Comparison of ENCODE assay signal across 35 cellular contexts in the genomic region with DNA sequence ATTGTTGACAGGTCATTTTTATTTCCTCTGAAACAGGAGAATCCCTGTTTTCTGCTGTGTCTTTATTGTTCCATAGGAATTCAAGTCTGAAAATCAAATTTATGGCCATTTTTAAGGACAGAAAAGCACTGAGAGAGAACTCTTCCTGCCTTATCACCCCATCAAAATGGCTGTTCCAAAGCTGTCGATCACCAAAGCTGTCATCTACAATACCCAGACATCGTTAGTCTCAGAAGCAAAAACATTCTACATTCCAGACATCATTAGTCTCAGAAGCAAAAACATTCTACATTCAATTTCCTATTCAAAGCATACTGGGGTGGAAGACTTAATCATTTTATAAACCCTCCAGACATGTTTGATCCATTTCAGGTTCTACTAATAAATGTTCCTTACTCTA.
"Had no signal": no experiment of that assay in that cellular context is flagged by ENCODE, and none has a peak within 500 bp of the region (broad histone marks: within the 10 kb centered on the region; RNA-seq: fewer than 3 reads in every experiment).

No MANE protein-coding gene starts in this region.

- H3K4me1 Mint-ChIP-seq: activated B cell treated with CpG ODN at 0.5 μM for 24 hours; activated naive CD4-positive, alpha-beta T cell treated with anti-CD3 and anti-CD28 coated beads, Interleukin-2, amount 50 U/mL, for 24 hours; activated naive CD8-positive, alpha-beta T cell treated with anti-CD3 and anti-CD28 coated beads for 36 hours; activated naive CD8-positive, alpha-beta T cell treated with anti-CD3 and anti-CD28 coated beads, Interleukin-2, amount 50 U/mL, for 24 hours; central memory CD8-positive, alpha-beta T cell had no signal

- DNase-seq: activated B cell treated with CpG ODN at 0.5 μM for 24 hours; activated CD4-positive, alpha-beta T cell treated with anti-CD3 and anti-CD28 coated beads for 48 hours; activated CD4-positive, alpha-beta T cell treated with anti-CD3 and anti-CD28 coated beads, Interleukin-2, amount 50 U/mL, for 1 hour; activated CD4-positive, alpha-beta T cell treated with anti-CD3 and anti-CD28 coated beads, Interleukin-2, amount 50 U/mL, for 48 hours; activated CD8-positive, alpha-beta memory T cell treated with anti-CD3 and anti-CD28 coated beads for 24 hours; activated CD8-positive, alpha-beta T cell treated with anti-CD3 and anti-CD28 coated beads for 36 hours; activated effector memory CD4-positive, alpha-beta T cell treated with anti-CD3 and anti-CD28 coated beads, Interleukin-2, amount 50 U/mL, for 16 hours; activated naive CD4-positive, alpha-beta T cell treated with anti-CD3 and anti-CD28 coated beads for 36 hours; activated naive CD8-positive, alpha-beta T cell treated with anti-CD3 and anti-CD28 coated beads for 36 hours; activated naive CD8-positive, alpha-beta T cell treated with anti-CD3 and anti-CD28 coated beads, Interleukin-2, amount 50 U/mL, for 24 hours; activated T-cell treated with anti-CD3 and anti-CD28 coated beads, Interleukin-2, amount 50 U/mL, for 1 hour; activated T-cell treated with anti-CD3 and anti-CD28 coated beads, Interleukin-2, amount 50 U/mL, for 48 hours; adrenal gland; amygdala; aorta; cortex of kidney; dermis blood vessel endothelial cell; effector CD4-positive, alpha-beta T cell; effector memory CD8-positive, alpha-beta T cell; erythroblast; foreskin melanocyte; T-helper 1 cell; T-helper 17 cell; T1000; WERI-Rb-1 had no signal

- H3K36me3 ChIP-seq: breast epithelium, WERI-Rb-1 had no signal

- H3K27me3 ChIP-seq: adrenal gland, breast epithelium, esophagus muscularis mucosa, gastroesophageal sphincter had no signal

- H3K27me3 Mint-ChIP-seq: activated B cell treated with CpG ODN at 0.5 μM for 24 hours; activated CD8-positive, alpha-beta T cell treated with anti-CD3 and anti-CD28 coated beads for 36 hours; activated naive CD4-positive, alpha-beta T cell treated with anti-CD3 and anti-CD28 coated beads, Interleukin-2, amount 50 U/mL, for 24 hours; activated naive CD8-positive, alpha-beta T cell treated with anti-CD3 and anti-CD28 coated beads for 36 hours; activated naive CD8-positive, alpha-beta T cell treated with anti-CD3 and anti-CD28 coated beads, Interleukin-2, amount 50 U/mL, for 24 hours; brain; central memory CD8-positive, alpha-beta T cell; effector memory CD8-positive, alpha-beta T cell; T-helper 17 cell had no signal

- H3K9me3 Mint-ChIP-seq: activated B cell treated with CpG ODN at 0.5 μM for 24 hours; activated CD8-positive, alpha-beta T cell treated with anti-CD3 and anti-CD28 coated beads for 36 hours; activated naive CD4-positive, alpha-beta T cell treated with anti-CD3 and anti-CD28 coated beads for 36 hours; activated naive CD4-positive, alpha-beta T cell treated with anti-CD3 and anti-CD28 coated beads, Interleukin-2, amount 50 U/mL, for 24 hours; activated naive CD8-positive, alpha-beta T cell treated with anti-CD3 and anti-CD28 coated beads for 36 hours; activated naive CD8-positive, alpha-beta T cell treated with anti-CD3 and anti-CD28 coated beads, Interleukin-2, amount 50 U/mL, for 24 hours; activated T-helper 1 cell treated with anti-CD3 and anti-CD28 coated beads, Interleukin-12 subunit alpha, Interleukin-12 subunit beta, Interleukin-2, Interleukin-4 antibody, amounts not matched to agents 30 ng/mL and 10 ng/mL and 1 ng/mL, durations not matched to agents 14 hours and 24 hours and 36 hours; activated T-helper 2 cell treated with anti-CD3 and anti-CD28 coated beads, Interferon-gamma antibody, Interleukin-2, Interleukin-4, amounts not matched to agents 10 μg/mL and 5 μg/mL and 100 μg/mL, durations not matched to agents 14 hours and 24 hours and 36 hours; brain; central memory CD8-positive, alpha-beta T cell; effector memory CD8-positive, alpha-beta T cell; T-helper 2 cell treated with Interferon-gamma antibody and Interleukin-4, amounts not matched to agents 5 μg/mL and 100 μg/mL, for 36 hours had no signal

- H3K4me3 Mint-ChIP-seq: activated B cell treated with CpG ODN at 0.5 μM for 24 hours; activated CD8-positive, alpha-beta T cell treated with anti-CD3 and anti-CD28 coated beads for 36 hours; activated naive CD4-positive, alpha-beta T cell treated with anti-CD3 and anti-CD28 coated beads for 36 hours; activated naive CD4-positive, alpha-beta T cell treated with anti-CD3 and anti-CD28 coated beads, Interleukin-2, amount 50 U/mL, for 24 hours; activated naive CD8-positive, alpha-beta T cell treated with anti-CD3 and anti-CD28 coated beads for 36 hours; activated naive CD8-positive, alpha-beta T cell treated with anti-CD3 and anti-CD28 coated beads, Interleukin-2, amount 50 U/mL, for 24 hours; activated T-helper 1 cell treated with anti-CD3 and anti-CD28 coated beads, Interleukin-12 subunit alpha, Interleukin-12 subunit beta, Interleukin-2, Interleukin-4 antibody, amounts not matched to agents 30 ng/mL and 10 ng/mL and 1 ng/mL, durations not matched to agents 14 hours and 24 hours and 36 hours; brain; central memory CD8-positive, alpha-beta T cell; effector memory CD8-positive, alpha-beta T cell; T-helper 17 cell; T-helper 2 cell treated with Interferon-gamma antibody and Interleukin-4, amounts not matched to agents 5 μg/mL and 100 μg/mL, for 36 hours had no signal

- ATAC-seq: activated CD4-positive, CD25-positive, alpha-beta regulatory T cell treated with anti-CD3 and anti-CD28 coated beads, Interleukin-2, amount 50 U/mL, for 24 hours; activated CD8-positive, alpha-beta T cell treated with anti-CD3 and anti-CD28 coated beads for 36 hours; activated naive CD8-positive, alpha-beta T cell treated with anti-CD3 and anti-CD28 coated beads, Interleukin-2, amount 50 U/mL, for 24 hours; effector memory CD8-positive, alpha-beta T cell; gastroesophageal sphincter; T-helper 17 cell had no signal

- H3K4me3 ChIP-seq: adrenal gland, breast epithelium, esophagus muscularis mucosa, gastroesophageal sphincter had no signal

- H3K27ac Mint-ChIP-seq: activated B cell treated with CpG ODN at 0.5 μM for 24 hours; activated CD8-positive, alpha-beta T cell treated with anti-CD3 and anti-CD28 coated beads for 36 hours; activated naive CD4-positive, alpha-beta T cell treated with anti-CD3 and anti-CD28 coated beads for 36 hours; activated naive CD4-positive, alpha-beta T cell treated with anti-CD3 and anti-CD28 coated beads, Interleukin-2, amount 50 U/mL, for 24 hours; activated naive CD8-positive, alpha-beta T cell treated with anti-CD3 and anti-CD28 coated beads for 36 hours; activated naive CD8-positive, alpha-beta T cell treated with anti-CD3 and anti-CD28 coated beads, Interleukin-2, amount 50 U/mL, for 24 hours; activated T-helper 1 cell treated with anti-CD3 and anti-CD28 coated beads, Interleukin-12 subunit alpha, Interleukin-12 subunit beta, Interleukin-2, Interleukin-4 antibody, amounts not matched to agents 30 ng/mL and 10 ng/mL and 1 ng/mL, durations not matched to agents 14 hours and 24 hours and 36 hours; activated T-helper 2 cell treated with anti-CD3 and anti-CD28 coated beads, Interferon-gamma antibody, Interleukin-2, Interleukin-4, amounts not matched to agents 10 μg/mL and 5 μg/mL and 100 μg/mL, durations not matched to agents 14 hours and 24 hours and 36 hours; brain; T-helper 17 cell had no signal

- H3K4me1 ChIP-seq: breast epithelium had no signal

- H3K9me3 ChIP-seq: adrenal gland, breast epithelium, esophagus muscularis mucosa, gastroesophageal sphincter had no signal

- H3K27ac ChIP-seq: adrenal gland, breast epithelium, esophagus muscularis mucosa, gastroesophageal sphincter, WERI-Rb-1 had no signal
